ENCODE assay signal across 30 cellular contexts in the genomic region with DNA sequence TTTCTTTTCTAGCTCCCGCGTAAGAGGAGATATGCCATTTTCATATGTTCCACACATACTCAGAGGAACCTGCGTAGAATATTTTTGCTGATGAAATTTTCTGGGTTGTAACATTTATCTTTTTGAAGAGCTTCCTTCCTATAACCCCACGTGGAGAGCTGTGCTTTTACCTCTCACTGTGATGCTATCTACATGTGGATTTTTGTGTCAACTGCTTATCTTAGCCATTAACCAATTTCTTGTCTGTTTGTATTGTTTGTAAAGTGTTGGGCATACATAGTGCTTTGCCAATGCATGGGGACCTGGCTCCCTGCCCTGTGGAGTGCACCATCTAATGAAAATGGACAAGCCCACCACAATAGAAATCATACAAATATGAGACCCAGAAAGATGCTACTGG.
"Had no signal": no experiment of that assay in that cellular context is flagged by ENCODE, and none has a peak within 500 bp of the region (broad histone marks: within the 10 kb centered on the region; RNA-seq: fewer than 3 reads in every experiment).

No MANE protein-coding gene starts in this region.

- DNase-seq: Kasumi-1, KG1, MG63, NCI-H1048, NCI-H1092 treated with DMSO at 0.1 percent for 48 hours, NCI-H1105 treated with DMSO at 0.1 percent for 48 hours, NCI-H1417, NCI-H1436, NCI-H146, NCI-H1694, NCI-H187, NCI-H1930, NCI-H2029 treated with DMSO at 0.1 percent for 48 hours, NCI-H2081 treated with DMSO at 0.1 percent for 48 hours, NCI-H2107, NCI-H2171, NCI-H226, NCI-H510A treated with DMSO at 0.1 percent for 48 hours, NCI-H524 treated with DMSO at 0.1 percent for 48 hours, NCI-H526 treated with DMSO at 0.1 percent for 48 hours, NCI-H774, PC-9, SHP77, SIG-M5, SJCRH30, T-cell had no signal

- H3K27ac ChIP-seq: PC-9, RWPE1, SJCRH30, SK-N-MC had no signal

- H3K4me2 ChIP-seq: PC-9 had no signal

- H3K4me3 ChIP-seq: MG63, PC-9, SJCRH30, SK-N-MC had no signal

- H3K36me3 ChIP-seq: MG63, SJCRH30 had no signal

- H3K9me3 ChIP-seq: MG63, SJCRH30 had no signal

- ATAC-seq: Panc1, Right ventricle myocardium inferior, T-cell had no signal

- H2AFZ ChIP-seq: PC-9 had no signal
